In the genomic region with DNA sequence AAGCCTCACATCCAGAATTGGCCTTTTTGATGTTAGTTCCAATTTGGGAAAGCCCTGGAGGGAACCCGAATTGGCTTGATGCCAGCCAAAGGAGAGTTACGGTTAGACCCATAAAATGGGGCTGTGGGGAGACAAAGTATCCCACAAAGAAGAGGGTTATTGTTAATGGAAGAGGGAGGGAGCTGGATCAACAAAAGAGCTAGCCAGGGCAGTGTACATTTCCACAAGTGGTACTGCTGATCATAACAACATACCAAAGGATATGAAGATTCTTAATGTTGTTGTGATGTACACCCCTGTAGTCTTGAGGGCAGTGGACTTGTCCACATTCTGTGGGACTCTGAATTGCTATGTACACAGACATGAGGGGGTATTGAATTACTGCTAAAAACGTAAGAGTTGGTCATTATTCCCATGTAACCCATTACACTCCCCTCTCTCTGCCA, we compare ENCODE assay signal across 1 cellular context.
A peak's percentile ranks its signal among the peaks of the same experiment; 100 is the strongest.
TF ChIP-seq lines count a peak whose summit lies in the region.

No MANE protein-coding gene starts in this region.

TF ChIP-seq in K562, 482 proteins besides CTCF, POLR2A, EP300 and RAD21 (continued from another document):
- 0 out of 4 replicates have a peak, but pooled peaks of 1 of the 2 experiments have one; percentile 34 for TF ChIP-seq NONO (IDR thresholded peaks at IDR 0.05; ENCODE audit: low read depth in 2 of 2, low read length in 1 of 2)
- no peak for TF ChIP-seq NELFE (IDR thresholded peaks at IDR 0.05; ENCODE audit: insufficient read depth, insufficient read length)
- TF ChIP-seq, protein P1, sequence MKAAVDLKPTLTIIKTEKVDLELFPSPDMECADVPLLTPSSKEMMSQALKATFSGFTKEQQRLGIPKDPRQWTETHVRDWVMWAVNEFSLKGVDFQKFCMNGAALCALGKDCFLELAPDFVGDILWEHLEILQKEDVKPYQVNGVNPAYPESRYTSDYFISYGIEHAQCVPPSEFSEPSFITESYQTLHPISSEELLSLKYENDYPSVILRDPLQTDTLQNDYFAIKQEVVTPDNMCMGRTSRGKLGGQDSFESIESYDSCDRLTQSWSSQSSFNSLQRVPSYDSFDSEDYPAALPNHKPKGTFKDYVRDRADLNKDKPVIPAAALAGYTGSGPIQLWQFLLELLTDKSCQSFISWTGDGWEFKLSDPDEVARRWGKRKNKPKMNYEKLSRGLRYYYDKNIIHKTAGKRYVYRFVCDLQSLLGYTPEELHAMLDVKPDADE (conservative IDR thresholded peaks at IDR 0.05; ENCODE audit: control insufficient read depth, low read depth, low read length) = no peak
- peak; percentile 70 for TF ChIP-seq ATF7 (IDR thresholded peaks at IDR 0.05)
